ENCODE assay signal across 15 cellular contexts in genomic region chr4:158903472-158904043, GRCh38.
DNase-seq lines count a peak whose midpoint lies in the region; ATAC-seq, FAIRE-seq and TF ChIP-seq lines count a peak whose summit lies in the region.
"Had no signal": no experiment of that assay in that cellular context is flagged by ENCODE, and none has a peak within 500 bp of the region (broad histone marks: within the 10 kb centered on the region; RNA-seq: fewer than 3 reads in every experiment).

No MANE protein-coding gene starts in this region.

- H3K4me1 ChIP-seq in H9 (ENCODE audit: insufficient read depth, low read length) (no peaks in the 10 kb centered on the region; the same call in 1 of the 2 replicates), vagina (no peaks in the 10 kb centered on the region)
- H3K4me1 ChIP-seq: BE2C, SJCRH30 had no signal

- H3K36me3 Mint-ChIP-seq in H9 (ENCODE audit: insufficient read depth in 1 of 3, low read depth in 3 of 3), result peaks cover 4 to 20% (median 10%) of the 10 kb centered on the region in 3 experiments; a peak in 6 of 7 replicates
- peaks cover 34% of the 10 kb centered on the region for H3K36me3 Mint-ChIP-seq in activated T-helper 1 cell treated with anti-CD3 and anti-CD28 coated beads, Interleukin-12 subunit alpha, Interleukin-12 subunit beta, Interleukin-2, Interleukin-4 antibody, amounts not matched to agents 30 ng/mL and 10 ng/mL and 1 ng/mL, durations not matched to agents 14 hours and 24 hours and 36 hours (ENCODE audit: low read depth)
- H3K36me3 Mint-ChIP-seq in activated T-cell treated with anti-CD3 and anti-CD28 coated beads, Interleukin-2, amount 50 U/mL, for 4 hours (ENCODE audit: insufficient read depth), result peaks cover 30% of the 10 kb centered on the region

- no peak overlapping the region for H2AK5ac ChIP-seq in H9 (ENCODE audit: insufficient read length, low read length)

- no peak overlapping the region for H2AFZ ChIP-seq in H9 (ENCODE audit: low read length)

- H3K9me3 ChIP-seq in H9 (ENCODE audit: control insufficient read depth, low read depth, low read length) (no peaks in the 10 kb centered on the region), vagina (no peaks in the 10 kb centered on the region)
- H3K9me3 ChIP-seq: BE2C, HAP-1, SJCRH30 had no signal

- no peak overlapping the region for H4K5ac ChIP-seq in H9 (ENCODE audit: insufficient read length, low read depth, low read length)

- peak overlapping the region in 1 of 3 experiments; percentile 23; a peak in 1 of 7 replicates for H3K27ac Mint-ChIP-seq in H9
- peak overlapping the region; percentile 25 for H3K27ac Mint-ChIP-seq in activated T-helper 1 cell treated with anti-CD3 and anti-CD28 coated beads, Interleukin-12 subunit alpha, Interleukin-12 subunit beta, Interleukin-2, Interleukin-4 antibody, amounts not matched to agents 30 ng/mL and 10 ng/mL and 1 ng/mL, durations not matched to agents 14 hours and 24 hours and 36 hours
- H3K27ac Mint-ChIP-seq: CD4-positive, alpha-beta T cell had no signal

- intact Hi-C loops in activated T-helper 1 cell treated with anti-CD3 and anti-CD28 coated beads, Interleukin-12 subunit alpha, Interleukin-12 subunit beta, Interleukin-2, Interleukin-4 antibody, amounts not matched to agents 30 ng/mL and 10 ng/mL and 1 ng/mL, durations not matched to agents 14 hours and 24 hours and 36 hours (cut with micrococcal nuclease), result no loop called here
- intact Hi-C loops in vagina (cut with DNase I), result no loop called here

- no peak overlapping the region for H2BK12ac ChIP-seq in H9 (ENCODE audit: insufficient read length, low read depth, low read length)

- H3K9ac ChIP-seq in H9 (ENCODE audit: extremely low read depth, insufficient read length, low read length), result no peak overlapping the region

- FAIRE-seq in GM19239 (lab: Jason Lieb, UNC), result peak; percentile 14

- TF ChIP-seq POLR2A in vagina (IDR thresholded peaks at IDR 0.05), result no peak

- H3K4me1 Mint-ChIP-seq in H9, result peaks cover 17 to 18% of the 10 kb centered on the region in 2 experiments
- peaks cover 63% of the 10 kb centered on the region for H3K4me1 Mint-ChIP-seq in activated T-helper 1 cell treated with anti-CD3 and anti-CD28 coated beads, Interleukin-12 subunit alpha, Interleukin-12 subunit beta, Interleukin-2, Interleukin-4 antibody, amounts not matched to agents 30 ng/mL and 10 ng/mL and 1 ng/mL, durations not matched to agents 14 hours and 24 hours and 36 hours (ENCODE audit: low read depth)
- H3K4me1 Mint-ChIP-seq in activated T-cell treated with anti-CD3 and anti-CD28 coated beads, Interleukin-2, amount 50 U/mL, for 4 hours (ENCODE audit: low read depth), result peaks cover 11% of the 10 kb centered on the region

- no peak overlapping the region for H3K27ac ChIP-seq in H9 (ENCODE audit: insufficient read length, low read depth, low read length)
- no peak overlapping the region for H3K27ac ChIP-seq in vagina
- H3K27ac ChIP-seq: SJCRH30 had no signal

- no peaks in the 10 kb centered on the region for H3K27me3 Mint-ChIP-seq in H9 (ENCODE audit: low read depth)
- H3K27me3 Mint-ChIP-seq in activated T-helper 1 cell treated with anti-CD3 and anti-CD28 coated beads, Interleukin-12 subunit alpha, Interleukin-12 subunit beta, Interleukin-2, Interleukin-4 antibody, amounts not matched to agents 30 ng/mL and 10 ng/mL and 1 ng/mL, durations not matched to agents 14 hours and 24 hours and 36 hours (ENCODE audit: insufficient read depth), result no peaks in the 10 kb centered on the region
- H3K27me3 Mint-ChIP-seq in activated T-cell treated with anti-CD3 and anti-CD28 coated beads, Interleukin-2, amount 50 U/mL, for 4 hours (ENCODE audit: low read depth), result no peaks in the 10 kb centered on the region
- H3K27me3 Mint-ChIP-seq: CD4-positive, alpha-beta T cell had no signal

- no peak overlapping the region for H3K56ac ChIP-seq in H9 (ENCODE audit: insufficient read length, low read depth, low read length)

- H3K18ac ChIP-seq in H9 (ENCODE audit: insufficient read length, low read depth, low read length), result no peak overlapping the region

- H3K4me3 Mint-ChIP-seq in H9, result no peak overlapping the region
- H3K4me3 Mint-ChIP-seq in activated T-helper 1 cell treated with anti-CD3 and anti-CD28 coated beads, Interleukin-12 subunit alpha, Interleukin-12 subunit beta, Interleukin-2, Interleukin-4 antibody, amounts not matched to agents 30 ng/mL and 10 ng/mL and 1 ng/mL, durations not matched to agents 14 hours and 24 hours and 36 hours, result no peak overlapping the region
- no peak overlapping the region for H3K4me3 Mint-ChIP-seq in activated T-cell treated with anti-CD3 and anti-CD28 coated beads, Interleukin-2, amount 50 U/mL, for 4 hours
- H3K4me3 Mint-ChIP-seq: CD4-positive, alpha-beta T cell had no signal

- H3K4me2 ChIP-seq in H9 (ENCODE audit: insufficient read depth, insufficient read length, low read length), result no peak overlapping the region

- H3K14ac ChIP-seq in H9 (ENCODE audit: insufficient read depth, low read length), result no peak overlapping the region

- no peaks in the 10 kb centered on the region for H3K36me3 ChIP-seq in vagina
- H3K36me3 ChIP-seq: BE2C, HAP-1, SJCRH30 had no signal

- H3K23me2 ChIP-seq in H9 (ENCODE audit: insufficient read length, low read depth, low read length, poor library complexity, severe bottlenecking), result no peaks in the 10 kb centered on the region

- H3K27me3 ChIP-seq in H9 (ENCODE audit: insufficient read depth, low read length), result no peaks in the 10 kb centered on the region; the same call in 1 of the 2 replicates
- no peaks in the 10 kb centered on the region for H3K27me3 ChIP-seq in vagina
- H3K27me3 ChIP-seq: BE2C, SJCRH30 had no signal

- peak overlapping the region; percentile 93 for H4K91ac ChIP-seq in H9 (ENCODE audit: insufficient read length, low read depth, low read length)

- no peak for DNase-seq in GM19239 (ENCODE audit: insufficient read length, low spot score)
- DNase-seq in H9, result no peak
- DNase-seq in activated T-helper 1 cell treated with anti-CD3 and anti-CD28 coated beads, Interleukin-12 subunit alpha, Interleukin-12 subunit beta, Interleukin-2, Interleukin-4 antibody, amounts not matched to agents 30 ng/mL and 10 ng/mL and 1 ng/mL, durations not matched to agents 14 hours and 24 hours and 36 hours (ENCODE audit: low spot score), result no peak
- no peak for DNase-seq in left lobe of liver (ENCODE audit: low spot score)
- DNase-seq in activated T-cell treated with anti-CD3 and anti-CD28 coated beads, Interleukin-2, amount 50 U/mL, for 4 hours, result no peak
- DNase-seq in vagina (ENCODE audit: extremely low spot score in 2 of 2), result no peak
- no peak for DNase-seq in NCI-H1092 treated with DMSO at 0.1 percent for 48 hours (lab: John Stamatoyannopoulos, UW)
- DNase-seq: BE2C; CD4-positive, alpha-beta T cell; DMS53; NCI-H187 treated with DMSO at 0.1 percent for 48 hours; NCI-H446; RPMI8226; SJCRH30 had no signal

- H3K9me3 Mint-ChIP-seq in H9, result peaks cover 0 to 9% of the 10 kb centered on the region in 2 experiments; a peak in 3 of 5 replicates
- peaks cover 16% of the 10 kb centered on the region for H3K9me3 Mint-ChIP-seq in activated T-helper 1 cell treated with anti-CD3 and anti-CD28 coated beads, Interleukin-12 subunit alpha, Interleukin-12 subunit beta, Interleukin-2, Interleukin-4 antibody, amounts not matched to agents 30 ng/mL and 10 ng/mL and 1 ng/mL, durations not matched to agents 14 hours and 24 hours and 36 hours
- H3K9me3 Mint-ChIP-seq in activated T-cell treated with anti-CD3 and anti-CD28 coated beads, Interleukin-2, amount 50 U/mL, for 4 hours, result no peaks in the 10 kb centered on the region

- no peaks in the 10 kb centered on the region for H4K20me1 ChIP-seq in H9 (ENCODE audit: control insufficient read depth, insufficient read depth, insufficient read length)

- no peak overlapping the region for H2BK15ac ChIP-seq in H9 (ENCODE audit: low read depth, low read length)

- no peaks in the 10 kb centered on the region for H3K79me1 ChIP-seq in H9 (ENCODE audit: insufficient read depth, low read depth, low read length, poor library complexity, severe bottlenecking)

- H3K23ac ChIP-seq in H9 (ENCODE audit: insufficient read length, low read depth, low read length), result no peak overlapping the region

- H3T11ph ChIP-seq in H9 (ENCODE audit: low read length), result no peak overlapping the region

- no peak overlapping the region for H2BK120ac ChIP-seq in H9 (ENCODE audit: low read depth, low read length, poor library complexity, severe bottlenecking)

- no peak for TF ChIP-seq CTCF in H9 (conservative IDR thresholded peaks at IDR 0.05)
- no peak for TF ChIP-seq CTCF in vagina (IDR thresholded peaks at IDR 0.05)

- no peak overlapping the region for H3K4me3 ChIP-seq in vagina
- H3K4me3 ChIP-seq: HAP-1, SJCRH30 had no signal

- no peak overlapping the region for H2BK5ac ChIP-seq in H9 (ENCODE audit: insufficient read length, low read length)

- 0 out of 2 replicates have a peak overlapping the region, but pooled peaks have one; percentile 56 for H3K4ac ChIP-seq in H9 (ENCODE audit: low read depth, low read length)

- no CpG with 5 or more reads among the region's 3 CpGs for WGBS in H9 (ENCODE audit: extremely low coverage, insufficient read length, low lambda C conversion rate)

- peak; percentile 19 for ATAC-seq in left lobe of liver
- ATAC-seq in activated T-cell treated with anti-CD3 and anti-CD28 coated beads, Interleukin-2, amount 50 U/mL, for 4 hours, result no peak

- H4K8ac ChIP-seq in H9 (replicated peaks; ENCODE audit: insufficient read length, low read depth, low read length), result no peak overlapping the region

- H3K79me2 ChIP-seq in H9 (ENCODE audit: insufficient read depth, low read length), result no peaks in the 10 kb centered on the region

- no peak overlapping the region for H2BK20ac ChIP-seq in H9 (ENCODE audit: low read depth, low read length, poor library complexity, severe bottlenecking)
